ENCODE assay signal across 18 cellular contexts in genomic region chr20:4571759-4572531, GRCh38.
DNase-seq lines count a peak whose midpoint lies in the region; ATAC-seq, FAIRE-seq and TF ChIP-seq lines count a peak whose summit lies in the region.
"Had no signal": no experiment of that assay in that cellular context is flagged by ENCODE, and none has a peak within 500 bp of the region (broad histone marks: within the 10 kb centered on the region; RNA-seq: fewer than 3 reads in every experiment).

No MANE protein-coding gene starts in this region.

- TF ChIP-seq EP300 in HepG2 (IDR thresholded peaks at IDR 0.05; ENCODE audit: low read depth in 2 of 2, low read length in 2 of 2) = no peak
- TF ChIP-seq EP300 in HepG2 (CRISPR knock-in tag; IDR thresholded peaks at IDR 0.05; ENCODE audit: borderline replicate concordance) = no peak
- no peak for TF ChIP-seq EP300 in esophagus muscularis mucosa (IDR thresholded peaks at IDR 0.05)

- TF ChIP-seq POLR2A in HepG2 (IDR thresholded peaks at IDR 0.05; ENCODE audit: insufficient read depth in 1 of 2, low read depth in 2 of 2, low read length in 2 of 2) (no peak), right lobe of liver (IDR thresholded peaks at IDR 0.05) (no peak), esophagus muscularis mucosa (IDR thresholded peaks at IDR 0.05; ENCODE audit: low read depth) (no peak)

- POLR2A ChIA-PET in HepG2 (lab: Yijun Ruan, JAX) = no interaction called here

- BruUV-seq in HepG2 (replicated peaks; lab: Mats Ljungman, UMichigan) = no TSS peak

- H3K36me3 ChIP-seq in HepG2 (replicated peaks in 1 of 2; ENCODE audit: control insufficient read depth in 1 of 2, insufficient read depth in 2 of 2, low read length in 2 of 2) (no peaks in the 10 kb centered on the region), right lobe of liver (no peaks in the 10 kb centered on the region), esophagus muscularis mucosa (no peaks in the 10 kb centered on the region), psoas muscle (ENCODE audit: insufficient read depth in 1 of 2, low read depth in 1 of 2) (no peaks in the 10 kb centered on the region)
- H3K36me3 ChIP-seq: HAP-1 had no signal

- ATAC-seq in HepG2 (no peak), right lobe of liver (no peak), psoas muscle (no peak), left lobe of liver (no peak)

- H2AFZ ChIP-seq in HepG2 (ENCODE audit: low read length) = no peak overlapping the region

- H3K4me2 ChIP-seq in HepG2 (ENCODE audit: low read depth, low read length) = no peak overlapping the region

- intact Hi-C loops in HepG2 (cut with micrococcal nuclease; ENCODE audit: unreplicated experiment) = no loop called here
- intact Hi-C loops in right lobe of liver (cut with DNase I) = no loop called here
- intact Hi-C loops in esophagus muscularis mucosa (cut with DNase I) = no loop called here
- intact Hi-C loops in psoas muscle (cut with DNase I) = no loop called here

- H3K27me3 ChIP-seq in HepG2 (ENCODE audit: control insufficient read depth in 1 of 2, insufficient read depth in 2 of 2, low read length in 2 of 2) (peaks cover 0 to 8% of the 10 kb centered on the region in 2 experiments; a peak in 3 of 5 replicates), right lobe of liver (no peaks in the 10 kb centered on the region), esophagus muscularis mucosa (peaks cover 0 to 21% (median 0%) of the 10 kb centered on the region in 4 donors), psoas muscle (ENCODE audit: insufficient read depth in 3 of 3, low read length in 2 of 3) (peaks cover 0 to 2% (median 0%) of the 10 kb centered on the region in 3 donors)

- DNase-seq in HepG2 (ENCODE audit: low spot score) (no peak), right lobe of liver (no peak), RPMI7951 (ENCODE audit: low read depth) (peak; percentile 39), esophagus muscularis mucosa (ENCODE audit: extremely low spot score) (peak; percentile 21), skeletal muscle cell (ENCODE audit: low read depth) (peak; percentile 72), psoas muscle (no peak), left lobe of liver (ENCODE audit: low spot score) (no peak), NCI-H2107 treated with DMSO at 0.1 percent for 48 hours (lab: John Stamatoyannopoulos, UW; ENCODE audit: unreplicated experiment) (no peak)
- DNase-seq: DND-41, KBM-7, NCI-H1417, NCI-H187, NCI-H2107, NCI-H2227 treated with DMSO at 0.1 percent for 48 hours, NCI-H524 had no signal

- TF ChIP-seq CTCF in HepG2 (CRISPR knock-in tag; IDR thresholded peaks at IDR 0.05) (no peak), right lobe of liver (IDR thresholded peaks at IDR 0.05) (no peak), esophagus muscularis mucosa (IDR thresholded peaks at IDR 0.05) (no peak), psoas muscle (IDR thresholded peaks at IDR 0.05) (no peak)

- H3K9me3 ChIP-seq in HepG2 (ENCODE audit: low read length) = no peaks in the 10 kb centered on the region
- H3K9me3 ChIP-seq in right lobe of liver = no peaks in the 10 kb centered on the region
- no peaks in the 10 kb centered on the region for H3K9me3 ChIP-seq in esophagus muscularis mucosa
- no peaks in the 10 kb centered on the region for H3K9me3 ChIP-seq in psoas muscle
- H3K9me3 ChIP-seq: HAP-1 had no signal

- H3K27ac ChIP-seq in HepG2 (ENCODE audit: extremely low read length, insufficient read depth, low read length) (no peak overlapping the region), right lobe of liver (no peak overlapping the region), esophagus muscularis mucosa (replicated peaks in 1 of 4) (no peak overlapping the region), psoas muscle (no peak overlapping the region)
- H3K27ac ChIP-seq: C4-2B had no signal

- H3K4me1 ChIP-seq in HepG2 (ENCODE audit: insufficient read depth, low read length) = no peaks in the 10 kb centered on the region
- no peaks in the 10 kb centered on the region for H3K4me1 ChIP-seq in right lobe of liver
- H3K4me1 ChIP-seq in esophagus muscularis mucosa = no peaks in the 10 kb centered on the region
- no peaks in the 10 kb centered on the region for H3K4me1 ChIP-seq in psoas muscle
- H3K4me1 ChIP-seq: HAP-1 had no signal

- no peaks in the 10 kb centered on the region for H3K79me2 ChIP-seq in HepG2 (ENCODE audit: insufficient read depth, low read length)

- CTCF ChIA-PET in HepG2 (lab: Yijun Ruan, JAX; ENCODE audit: low intra/inter-chr PET ratio, low total read pairs) = no interaction called here

- no peaks in the 10 kb centered on the region for H4K20me1 ChIP-seq in HepG2 (ENCODE audit: insufficient read depth, low read length)

- no peak for TF ChIP-seq RAD21 in HepG2 (CRISPR knock-in tag; IDR thresholded peaks at IDR 0.05)

- peak; percentile 49 for FAIRE-seq in HepG2 (lab: Jason Lieb, UNC)
- FAIRE-seq: G401.6 had no signal

- H3K4me3 ChIP-seq in HepG2 (replicated peaks in 1 of 3; ENCODE audit: insufficient read depth in 1 of 3, low read depth in 2 of 3, low read length in 3 of 3) (no peak overlapping the region), right lobe of liver (no peak overlapping the region), esophagus muscularis mucosa (no peak overlapping the region), skeletal muscle cell (ENCODE audit: low read depth, low read length) (no peak overlapping the region), psoas muscle (no peak overlapping the region)
- H3K4me3 ChIP-seq: HAP-1 had no signal

- H3K9ac ChIP-seq in HepG2 (ENCODE audit: insufficient read depth, low read depth, low read length) = no peak overlapping the region

- in situ Hi-C loops in HepG2 (cut with HindIII; ENCODE audit: extremely low pct_ligation_motif_present, low pct_unique_long_range_greater_than_20kb) = no loop called here

- WGBS in HepG2 (ENCODE audit: low lambda C conversion rate) = 2% methylated on average over 8 of the region's 8 CpGs
- 60% methylated on average over 8 of the region's 8 CpGs for WGBS in right lobe of liver (ENCODE audit: insufficient coverage, low coverage, low lambda C conversion rate, missing lambda C conversion rate)
- WGBS in esophagus muscularis mucosa = 64% methylated on average over 8 of the region's 8 CpGs
- WGBS in psoas muscle, 3 donors = 64 to 72% (median 67%) methylated on average over 8 of the region's 8 CpGs

TF ChIP-seq in HepG2, 621 proteins besides CTCF, POLR2A, EP300 and RAD21:
- TF ChIP-seq KDM5B (CRISPR knock-in tag; IDR thresholded peaks at IDR 0.05; ENCODE audit: borderline replicate concordance) (no peak), ZNF20 (CRISPR knock-in tag; IDR thresholded peaks at IDR 0.05) (no peak), CHD4 (IDR thresholded peaks at IDR 0.05; ENCODE audit: borderline replicate concordance, low read length) (no peak), ARID2 (CRISPR knock-in tag; IDR thresholded peaks at IDR 0.05; ENCODE audit: borderline replicate concordance) (no peak), FOSL2 (CRISPR knock-in tag; IDR thresholded peaks at IDR 0.05) (no peak), LCORL (IDR thresholded peaks at IDR 0.05) (peak; percentile 84), LCORL (CRISPR knock-in tag; IDR thresholded peaks at IDR 0.05) (no peak), ZEB1 (IDR thresholded peaks at IDR 0.05; ENCODE audit: insufficient replicate concordance, low read depth) (no peak), JUNB (CRISPR knock-in tag; IDR thresholded peaks at IDR 0.05; ENCODE audit: borderline replicate concordance) (no peak)

Comparison
In these comparisons a context has a peak if more than half of its experiments do, and no peak if none do; other contexts are left out.
1. DNase-seq: peak in RPMI7951 (single experiment), esophagus muscularis mucosa (single experiment) and skeletal muscle cell (single experiment); none in HepG2 (single experiment), right lobe of liver (0 of 3), psoas muscle (0 of 2), left lobe of liver (single experiment) and NCI-H2107 treated with DMSO at 0.1 percent for 48 hours (single experiment).